Comparison of ENCODE assay signal across 3 cellular contexts in genomic region chr1:40958210-40958609, GRCh38.
"Had no signal": no experiment of that assay in that cellular context is flagged by ENCODE, and none has a peak within 500 bp of the region (broad histone marks: within the 10 kb centered on the region; RNA-seq: fewer than 3 reads in every experiment).

No MANE protein-coding gene starts in this region.

- DNase-seq: GDM1, GF-D8 had no signal

- H3K4me3 ChIP-seq: GM12878 had no signal

- ATAC-seq: GM12878 had no signal
